Comparison of ENCODE assay signal across 13 cellular contexts in the genomic region with DNA sequence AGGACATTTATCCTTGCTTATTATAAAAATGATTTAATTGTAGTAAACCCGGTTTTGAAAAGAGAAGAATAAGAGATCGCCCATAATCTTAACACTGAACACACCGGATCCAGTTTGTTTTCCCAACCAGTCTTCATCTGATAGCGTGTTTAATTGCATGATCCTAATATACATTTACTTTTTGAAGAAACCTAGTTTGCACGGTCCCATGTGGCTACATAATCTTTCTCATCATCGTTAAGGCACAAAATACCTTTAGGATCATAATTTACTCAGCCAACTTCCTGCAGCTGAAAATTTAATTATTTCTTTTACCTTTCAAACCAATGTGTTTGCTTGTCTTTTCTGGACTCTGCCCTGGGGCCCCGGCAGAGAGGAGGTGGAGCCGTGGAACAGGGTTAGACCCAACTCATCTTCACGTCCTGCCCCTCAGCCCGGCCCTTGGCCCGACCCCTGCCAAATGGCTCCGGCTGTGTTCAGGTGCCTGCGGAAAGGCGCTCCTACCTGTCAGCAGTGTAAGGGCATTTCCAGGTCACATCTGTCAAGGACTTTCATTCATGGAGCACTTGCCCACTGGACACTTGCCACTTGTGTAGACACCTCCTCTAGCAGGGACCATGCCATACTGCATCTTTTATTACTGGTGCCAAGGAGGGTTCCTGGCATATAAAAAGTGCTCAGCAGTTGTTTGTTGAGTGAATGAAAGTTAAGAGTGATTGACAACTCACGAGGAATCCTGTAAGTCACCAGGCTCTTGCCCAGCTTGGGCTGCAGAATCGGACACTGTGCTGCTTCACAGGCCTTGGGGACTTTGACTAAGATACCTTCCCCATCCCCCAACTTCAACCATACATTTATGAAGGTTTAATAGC. TPM values are rescaled to one million over a fixed set of nuclear protein-coding genes. Genes with fewer than 3 reads are reported as not detected.
DNase-seq lines count a peak whose midpoint lies in the region; ATAC-seq and TF ChIP-seq lines count a peak whose summit lies in the region.
"Had no signal": no experiment of that assay in that cellular context is flagged by ENCODE, and none has a peak within 500 bp of the region (broad histone marks: within the 10 kb centered on the region; RNA-seq: fewer than 3 reads in every experiment).

No MANE protein-coding gene starts in this region.

- H3K27me3 ChIP-seq in OCI-LY3 (ENCODE audit: low read depth, low read length) (no peaks in the 10 kb centered on the region), colonic mucosa (no peaks in the 10 kb centered on the region)
- H3K27me3 ChIP-seq: ascending aorta had no signal

- H3K27ac ChIP-seq in OCI-LY3 (ENCODE audit: low read length) (peak overlapping the region; percentile 55), colonic mucosa (no peak overlapping the region)
- H3K27ac ChIP-seq: ascending aorta had no signal

- H3K27me3 Mint-ChIP-seq in activated T-cell treated with anti-CD3 and anti-CD28 coated beads, Interleukin-2, amount 50 U/mL, for 72 hours (ENCODE audit: low read depth): no peaks in the 10 kb centered on the region

- peaks cover 84% of the 10 kb centered on the region for H3K4me1 ChIP-seq in OCI-LY3 (ENCODE audit: low read length)
- H3K4me1 ChIP-seq in colonic mucosa: peaks cover 13% of the 10 kb centered on the region
- H3K4me1 ChIP-seq: ascending aorta had no signal

- no peak for ATAC-seq in activated T-cell treated with anti-CD3 and anti-CD28 coated beads, Interleukin-2, amount 50 U/mL, for 72 hours (replicated peaks in 1 of 2)
- ATAC-seq in stimulated activated effector memory CD8-positive, alpha-beta T cell treated with anti-CD3 and anti-CD28 coated beads, Interleukin-12 subunit alpha, Interleukin-12 subunit beta, amount 100 ng/mL, for 72 hours: no peak
- no peak for ATAC-seq in HG02885 (IDR thresholded peaks at IDR 0.05; ENCODE audit: poor library complexity, unreplicated experiment)

- H3K4me3 ChIP-seq in OCI-LY3 (ENCODE audit: low read length) (peak overlapping the region; percentile 77), colonic mucosa (no peak overlapping the region)
- H3K4me3 ChIP-seq: ascending aorta had no signal

- no peaks in the 10 kb centered on the region for H3K9me3 Mint-ChIP-seq in activated T-cell treated with anti-CD3 and anti-CD28 coated beads, Interleukin-2, amount 50 U/mL, for 72 hours
- no peaks in the 10 kb centered on the region for H3K9me3 Mint-ChIP-seq in stimulated activated effector memory CD8-positive, alpha-beta T cell treated with anti-CD3 and anti-CD28 coated beads, Interleukin-12 subunit alpha, Interleukin-12 subunit beta, amount 100 ng/mL, for 72 hours

- no peaks in the 10 kb centered on the region for H3K36me3 ChIP-seq in OCI-LY3 (replicated peaks; ENCODE audit: low read depth, low read length)
- H3K36me3 ChIP-seq in colonic mucosa: no peaks in the 10 kb centered on the region
- H3K36me3 ChIP-seq: ascending aorta had no signal

- peak overlapping the region; percentile 60 for H3K4me2 ChIP-seq in OCI-LY3 (ENCODE audit: low read length)

- no peak for TF ChIP-seq CTCF in OCI-LY3 (IDR thresholded peaks at IDR 0.05; ENCODE audit: low read depth, low read length)
- no peak for TF ChIP-seq CTCF in colonic mucosa (IDR thresholded peaks at IDR 0.05)
- no peak for TF ChIP-seq CTCF in GM13977 (IDR thresholded peaks at IDR 0.05; ENCODE audit: extremely low read depth, insufficient read depth, missing control alignments)

- H3K9me3 ChIP-seq in OCI-LY3 (ENCODE audit: insufficient read depth, low read length) (no peaks in the 10 kb centered on the region), colonic mucosa (no peaks in the 10 kb centered on the region)
- H3K9me3 ChIP-seq: ascending aorta had no signal

- H3K4me1 Mint-ChIP-seq in activated T-cell treated with anti-CD3 and anti-CD28 coated beads, Interleukin-2, amount 50 U/mL, for 72 hours (ENCODE audit: low read depth): peaks cover 85% of the 10 kb centered on the region
- H3K4me1 Mint-ChIP-seq in stimulated activated effector memory CD8-positive, alpha-beta T cell treated with anti-CD3 and anti-CD28 coated beads, Interleukin-12 subunit alpha, Interleukin-12 subunit beta, amount 100 ng/mL, for 72 hours: peaks cover 68% of the 10 kb centered on the region

- peak overlapping the region; percentile 77 to 84 for H3K4me3 Mint-ChIP-seq in activated T-cell treated with anti-CD3 and anti-CD28 coated beads, Interleukin-2, amount 50 U/mL, for 72 hours
- peak overlapping the region; percentile 65 for H3K4me3 Mint-ChIP-seq in stimulated activated effector memory CD8-positive, alpha-beta T cell treated with anti-CD3 and anti-CD28 coated beads, Interleukin-12 subunit alpha, Interleukin-12 subunit beta, amount 100 ng/mL, for 72 hours

- in situ Hi-C loops in GM13977 (cut with MboI; ENCODE audit: low pct_unique_long_range_greater_than_20kb, low sequenced_read_pairs, unreplicated experiment): loop anchor here (10.0 kb wide), 1 partner anchor 54 kb away; a partner anchor contains a TSS

- no peak overlapping the region for H3K27ac Mint-ChIP-seq in activated T-cell treated with anti-CD3 and anti-CD28 coated beads, Interleukin-2, amount 50 U/mL, for 72 hours
- no peak overlapping the region for H3K27ac Mint-ChIP-seq in stimulated activated effector memory CD8-positive, alpha-beta T cell treated with anti-CD3 and anti-CD28 coated beads, Interleukin-12 subunit alpha, Interleukin-12 subunit beta, amount 100 ng/mL, for 72 hours

- H3K79me2 ChIP-seq in OCI-LY3 (ENCODE audit: low read length): peaks cover 10% of the 10 kb centered on the region

- H4K20me1 ChIP-seq in OCI-LY3 (ENCODE audit: insufficient read depth, low read length): no peaks in the 10 kb centered on the region

- H3K9ac ChIP-seq in OCI-LY3 (ENCODE audit: low read length) (peak overlapping the region; percentile 62), colonic mucosa (ENCODE audit: low read depth in 2 of 2, low read length in 2 of 2) (no peak overlapping the region)

- no peaks in the 10 kb centered on the region for H3K36me3 Mint-ChIP-seq in activated T-cell treated with anti-CD3 and anti-CD28 coated beads, Interleukin-2, amount 50 U/mL, for 72 hours (ENCODE audit: insufficient read depth in 2 of 2)
- H3K36me3 Mint-ChIP-seq in stimulated activated effector memory CD8-positive, alpha-beta T cell treated with anti-CD3 and anti-CD28 coated beads, Interleukin-12 subunit alpha, Interleukin-12 subunit beta, amount 100 ng/mL, for 72 hours: no peaks in the 10 kb centered on the region

- intact Hi-C loops in colonic mucosa (cut with DNase I): loop anchor here (5.0 kb wide), 1 partner anchor 173 kb away; no protein-coding TSS in a partner anchor

- 0 out of 2 replicates have a peak overlapping the region, but pooled peaks have one; percentile 5 for H2AFZ ChIP-seq in OCI-LY3 (ENCODE audit: low read depth, low read length)

- DNase-seq in activated T-cell treated with anti-CD3 and anti-CD28 coated beads, Interleukin-2, amount 50 U/mL, for 72 hours: no peak
- DNase-seq in activated T-cell treated with anti-CD3 and anti-CD28 coated beads, Interleukin-2, amount 50 U/mL, for 1 hour: no peak
- peak; percentile 51 for DNase-seq in colonic mucosa
- DNase-seq in stimulated activated effector memory CD8-positive, alpha-beta T cell treated with anti-CD3 and anti-CD28 coated beads, Interleukin-12 subunit alpha, Interleukin-12 subunit beta, amount 100 ng/mL, for 72 hours (ENCODE audit: low spot score in 2 of 2): no peak
- DNase-seq in OCI-M1 (lab: John Stamatoyannopoulos, UW): no peak
- no peak for DNase-seq in GM13977 (ENCODE audit: low spot score)

RNA-seq across cellular contexts. Expression of a gene that starts 28.6 kb away (rescaled TPM):
- 100 to 1,000 TPM in 1 of 2 donors, 10 to 100 TPM in 1; 98.1 to 114 TPM for total RNA-seq in activated T-cell treated with anti-CD3 and anti-CD28 coated beads, Interleukin-2, amount 50 U/mL, for 72 hours
- 10 to 100 TPM; 73.0 to 80.9 TPM for total RNA-seq in colonic mucosa

RNA-seq across cellular contexts. Expression of a gene that starts 46.0 kb away (rescaled TPM):
- not detected for total RNA-seq in activated T-cell treated with anti-CD3 and anti-CD28 coated beads, Interleukin-2, amount 50 U/mL, for 72 hours
- under 1 TPM in 1 of 2 donors, not detected in 1; 0.69 TPM for total RNA-seq in colonic mucosa
- total RNA-seq: endothelial cell of umbilical vein; T-helper 2 cell treated with Interferon-gamma antibody and Interleukin-4, amounts not matched to agents 100 ng/mL and 5 ng/mL, for 36 hours had no signal

RNA-seq across cellular contexts. Expression of a gene that starts 53.7 kb away (rescaled TPM):
- 100 to 1,000 TPM; 311 to 371 TPM for total RNA-seq in activated T-cell treated with anti-CD3 and anti-CD28 coated beads, Interleukin-2, amount 50 U/mL, for 72 hours
- 1 to 10 TPM in 1 of 2 donors, under 1 TPM in 1; 0.72 to 1.9 TPM for total RNA-seq in colonic mucosa
- total RNA-seq: ascending aorta, endothelial cell of umbilical vein, MCF 10A, Right ventricle myocardium inferior had no signal

Comparison
In these comparisons a context has a peak if more than half of its experiments do, and no peak if none do; other contexts are left out.
1. RNA of a gene that starts 53.7 kb away (total RNA-seq): 311 to 371 TPM in activated T-cell treated with anti-CD3 and anti-CD28 coated beads, Interleukin-2, amount 50 U/mL, for 72 hours; 0.72 to 1.9 TPM in colonic mucosa; every median in the first group is over 100 times any median in the second.